ENCODE assay signal across 9 cellular contexts in genomic region chr11:94493146-94493442, GRCh38. TPM values are rescaled to one million over a fixed set of nuclear protein-coding genes. Genes with fewer than 3 reads are reported as not detected.
DNase-seq lines count a peak whose midpoint lies in the region; ATAC-seq and TF ChIP-seq lines count a peak whose summit lies in the region.
"Had no signal": no experiment of that assay in that cellular context is flagged by ENCODE, and none has a peak within 500 bp of the region (broad histone marks: within the 10 kb centered on the region; RNA-seq: fewer than 3 reads in every experiment).

No MANE protein-coding gene starts in this region.

- H3K4me3 Mint-ChIP-seq in activated naive CD4-positive, alpha-beta T cell treated with anti-CD3 and anti-CD28 coated beads for 36 hours = peak overlapping the region; percentile 93
- peak overlapping the region; percentile 94 for H3K4me3 Mint-ChIP-seq in activated T-helper 2 cell treated with anti-CD3 and anti-CD28 coated beads, Interferon-gamma antibody, Interleukin-2, Interleukin-4, amounts not matched to agents 10 μg/mL and 5 μg/mL and 100 μg/mL, durations not matched to agents 14 hours and 24 hours and 36 hours (ENCODE audit: low read depth)

- peaks cover 0 to 31% (median 18%) of the 10 kb centered on the region in 4 donors for H3K4me1 ChIP-seq in tibial artery

- no peak for TF ChIP-seq CTCF in tibial artery (IDR thresholded peaks at IDR 0.05)

- DNase-seq in activated naive CD4-positive, alpha-beta T cell treated with anti-CD3 and anti-CD28 coated beads for 36 hours = no peak
- DNase-seq in activated naive CD4-positive, alpha-beta T cell treated with Interleukin-2 at 50 U/mL for 16 hours = no peak
- no peak for DNase-seq in activated T-helper 2 cell treated with anti-CD3 and anti-CD28 coated beads, Interferon-gamma antibody, Interleukin-2, Interleukin-4, amounts not matched to agents 10 μg/mL and 5 μg/mL and 100 μg/mL, durations not matched to agents 14 hours and 24 hours and 36 hours (ENCODE audit: low spot score)
- DNase-seq in left colon (no peak), tibial artery (no peak), cortex of kidney (lab: John Stamatoyannopoulos, UW) (no peak), NCI-H146 (lab: John Stamatoyannopoulos, UW) (no peak)

- peaks cover 10 to 34% (median 31%) of the 10 kb centered on the region in 3 donors for H3K36me3 ChIP-seq in tibial artery

- peak; percentile 18 for ATAC-seq in HG03342 (IDR thresholded peaks at IDR 0.05; ENCODE audit: unreplicated experiment)
- peak; percentile 49 for ATAC-seq in left colon

- H3K27me3 Mint-ChIP-seq in activated naive CD4-positive, alpha-beta T cell treated with anti-CD3 and anti-CD28 coated beads for 36 hours (ENCODE audit: low read depth) = no peaks in the 10 kb centered on the region
- no peaks in the 10 kb centered on the region for H3K27me3 Mint-ChIP-seq in activated T-helper 2 cell treated with anti-CD3 and anti-CD28 coated beads, Interferon-gamma antibody, Interleukin-2, Interleukin-4, amounts not matched to agents 10 μg/mL and 5 μg/mL and 100 μg/mL, durations not matched to agents 14 hours and 24 hours and 36 hours (ENCODE audit: low read depth)

- H3K4me3 ChIP-seq in tibial artery = peak overlapping the region; percentile 92 to 98

- H3K4me1 Mint-ChIP-seq in activated naive CD4-positive, alpha-beta T cell treated with anti-CD3 and anti-CD28 coated beads for 36 hours (ENCODE audit: low read depth) = peaks cover 25% of the 10 kb centered on the region
- peaks cover 23% of the 10 kb centered on the region for H3K4me1 Mint-ChIP-seq in activated T-helper 2 cell treated with anti-CD3 and anti-CD28 coated beads, Interferon-gamma antibody, Interleukin-2, Interleukin-4, amounts not matched to agents 10 μg/mL and 5 μg/mL and 100 μg/mL, durations not matched to agents 14 hours and 24 hours and 36 hours (ENCODE audit: low read depth)

- peaks cover 19% of the 10 kb centered on the region for H3K36me3 Mint-ChIP-seq in activated naive CD4-positive, alpha-beta T cell treated with anti-CD3 and anti-CD28 coated beads for 36 hours (ENCODE audit: low read depth)
- peaks cover 40% of the 10 kb centered on the region for H3K36me3 Mint-ChIP-seq in activated T-helper 2 cell treated with anti-CD3 and anti-CD28 coated beads, Interferon-gamma antibody, Interleukin-2, Interleukin-4, amounts not matched to agents 10 μg/mL and 5 μg/mL and 100 μg/mL, durations not matched to agents 14 hours and 24 hours and 36 hours (ENCODE audit: low read depth)

- peak overlapping the region; percentile 95 for H3K27ac Mint-ChIP-seq in activated naive CD4-positive, alpha-beta T cell treated with anti-CD3 and anti-CD28 coated beads for 36 hours
- H3K27ac Mint-ChIP-seq in activated T-helper 2 cell treated with anti-CD3 and anti-CD28 coated beads, Interferon-gamma antibody, Interleukin-2, Interleukin-4, amounts not matched to agents 10 μg/mL and 5 μg/mL and 100 μg/mL, durations not matched to agents 14 hours and 24 hours and 36 hours = peak overlapping the region; percentile 92

- CTCF ChIA-PET in activated naive CD4-positive, alpha-beta T cell treated with anti-CD3 and anti-CD28 coated beads for 36 hours (lab: Charles Lee) = interaction anchor here (1.1 kb wide), 1 partner anchor 703 kb away, joined by 3 read pairs; no protein-coding TSS in a partner anchor

- intact Hi-C loops in activated naive CD4-positive, alpha-beta T cell treated with anti-CD3 and anti-CD28 coated beads for 36 hours (cut with micrococcal nuclease) = loop anchor here (1.0 to 5.0 kb wide), 8 partner anchors 50 to 1294 kb away; partner anchors contain the start of genes C11orf54, CEP295, CWC15 and FAM76B
- intact Hi-C loops in activated T-helper 2 cell treated with anti-CD3 and anti-CD28 coated beads, Interferon-gamma antibody, Interleukin-2, Interleukin-4, amounts not matched to agents 10 μg/mL and 5 μg/mL and 100 μg/mL, durations not matched to agents 14 hours and 24 hours and 36 hours (cut with micrococcal nuclease) = loop anchor here (1.0 to 10.0 kb wide), 5 partner anchors 20 to 752 kb away; partner anchors contain the start of genes C11orf54, MED17, PANX1 and TAF1D
- intact Hi-C loops in left colon (cut with DNase I, micrococcal nuclease) (no loop called here), tibial artery (cut with DNase I; ENCODE audit: low total_unique reads) (no loop called here)

- no peaks in the 10 kb centered on the region for H3K27me3 ChIP-seq in tibial artery

- peak overlapping the region; percentile 90 to 93 for H3K27ac ChIP-seq in tibial artery

- H3K9me3 ChIP-seq in tibial artery = no peaks in the 10 kb centered on the region

- no peaks in the 10 kb centered on the region for H3K9me3 Mint-ChIP-seq in activated naive CD4-positive, alpha-beta T cell treated with anti-CD3 and anti-CD28 coated beads for 36 hours
- no peaks in the 10 kb centered on the region for H3K9me3 Mint-ChIP-seq in activated T-helper 2 cell treated with anti-CD3 and anti-CD28 coated beads, Interferon-gamma antibody, Interleukin-2, Interleukin-4, amounts not matched to agents 10 μg/mL and 5 μg/mL and 100 μg/mL, durations not matched to agents 14 hours and 24 hours and 36 hours

RNA-seq across cellular contexts. Expression of gene MRE11, which starts 0.6 kb away (rescaled TPM):
- 10 to 100 TPM; 33.1 to 37.3 TPM for total RNA-seq in activated naive CD4-positive, alpha-beta T cell treated with anti-CD3 and anti-CD28 coated beads for 36 hours
- total RNA-seq in activated T-helper 2 cell treated with anti-CD3 and anti-CD28 coated beads, Interferon-gamma antibody, Interleukin-2, Interleukin-4, amounts not matched to agents 10 μg/mL and 5 μg/mL and 100 μg/mL, durations not matched to agents 14 hours and 24 hours and 36 hours = 45.8 and 47.4 TPM in 2 replicates
- 10 to 100 TPM; 10.5 to 11.4 TPM for total RNA-seq in left colon

RNA-seq across cellular contexts. Expression of gene ANKRD49, which starts 0.7 kb away (rescaled TPM):
- 10 to 100 TPM; 16.3 to 19.1 TPM for total RNA-seq in activated naive CD4-positive, alpha-beta T cell treated with anti-CD3 and anti-CD28 coated beads for 36 hours
- 19.4 and 20.7 TPM in 2 replicates for total RNA-seq in activated T-helper 2 cell treated with anti-CD3 and anti-CD28 coated beads, Interferon-gamma antibody, Interleukin-2, Interleukin-4, amounts not matched to agents 10 μg/mL and 5 μg/mL and 100 μg/mL, durations not matched to agents 14 hours and 24 hours and 36 hours
- total RNA-seq in left colon = 10 to 100 TPM; 11.7 to 13.8 TPM

RNA-seq across cellular contexts. Expression of gene C11orf97, which starts 19.2 kb away (rescaled TPM):
- not detected for total RNA-seq in activated naive CD4-positive, alpha-beta T cell treated with anti-CD3 and anti-CD28 coated beads for 36 hours
- total RNA-seq in activated T-helper 2 cell treated with anti-CD3 and anti-CD28 coated beads, Interferon-gamma antibody, Interleukin-2, Interleukin-4, amounts not matched to agents 10 μg/mL and 5 μg/mL and 100 μg/mL, durations not matched to agents 14 hours and 24 hours and 36 hours = not detected in 2 replicates
- not detected for total RNA-seq in left colon
- total RNA-seq: glomerular endothelial cell had no signal

RNA-seq across cellular contexts. Expression of gene FUT4, which starts 50.6 kb away (rescaled TPM):
- total RNA-seq in activated naive CD4-positive, alpha-beta T cell treated with anti-CD3 and anti-CD28 coated beads for 36 hours = 1 to 10 TPM; 2.8 to 2.9 TPM
- 8.4 and 8.9 TPM in 2 replicates for total RNA-seq in activated T-helper 2 cell treated with anti-CD3 and anti-CD28 coated beads, Interferon-gamma antibody, Interleukin-2, Interleukin-4, amounts not matched to agents 10 μg/mL and 5 μg/mL and 100 μg/mL, durations not matched to agents 14 hours and 24 hours and 36 hours
- 10 to 100 TPM; 21.8 to 29.9 TPM for total RNA-seq in left colon

Comparison
In these comparisons a context has a peak if more than half of its experiments do, and no peak if none do; other contexts are left out.
1. intact Hi-C loops: an anchor here in activated naive CD4-positive, alpha-beta T cell treated with anti-CD3 and anti-CD28 coated beads for 36 hours (1.0 to 5.0 kb wide) and activated T-helper 2 cell treated with anti-CD3 and anti-CD28 coated beads, Interferon-gamma antibody, Interleukin-2, Interleukin-4, amounts not matched to agents 10 μg/mL and 5 μg/mL and 100 μg/mL, durations not matched to agents 14 hours and 24 hours and 36 hours (1.0 to 10.0 kb wide); none called in left colon and tibial artery.